In the genomic region with DNA sequence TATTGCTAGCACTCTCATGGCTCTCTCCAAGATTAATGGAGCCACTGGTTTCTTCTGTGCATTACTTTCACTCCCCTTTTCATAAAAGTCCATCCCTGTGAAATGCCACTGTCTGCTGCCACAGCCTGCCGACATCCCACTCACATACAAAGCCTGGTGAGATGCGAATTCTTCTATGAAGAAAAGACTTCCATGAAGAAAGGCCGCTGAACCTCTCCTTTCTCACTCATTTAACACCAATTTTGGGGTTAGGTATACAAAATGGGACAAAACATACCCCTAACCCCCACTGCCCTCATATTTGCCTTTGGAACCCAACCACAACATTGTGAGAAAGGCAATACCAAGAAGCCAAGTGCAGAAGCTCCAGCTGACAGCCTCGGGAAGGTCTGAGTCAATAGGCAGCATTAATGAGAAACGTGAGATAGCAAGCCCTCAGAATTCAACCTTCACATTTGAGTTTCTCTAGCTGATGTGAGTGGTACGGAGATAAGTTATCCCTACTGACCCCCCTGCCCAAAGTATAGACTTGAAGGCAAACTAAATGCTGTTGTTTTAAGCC, we compare ENCODE assay signal across 11 cellular contexts.
A peak's percentile ranks its signal among the peaks of the same experiment; 100 is the strongest.
DNase-seq lines count a peak whose midpoint lies in the region; ATAC-seq, FAIRE-seq and TF ChIP-seq lines count a peak whose summit lies in the region.
"Had no signal": no experiment of that assay in that cellular context is flagged by ENCODE, and none has a peak within 500 bp of the region (broad histone marks: within the 10 kb centered on the region; RNA-seq: fewer than 3 reads in every experiment).

No MANE protein-coding gene starts in this region.

- peaks cover 53% of the 10 kb centered on the region for H3K4me1 Mint-ChIP-seq in stimulated activated effector memory CD8-positive, alpha-beta T cell treated with anti-CD3 and anti-CD28 coated beads, Interleukin-12 subunit alpha, Interleukin-12 subunit beta, amount 100 ng/mL, for 72 hours

- H3K79me2 ChIP-seq in PC-9 (ENCODE audit: low read depth) (no peaks in the 10 kb centered on the region), K562 (ENCODE audit: control insufficient read depth, insufficient read depth, low read length) (no peaks in the 10 kb centered on the region)

- no peaks in the 10 kb centered on the region for H3K9me2 ChIP-seq in PC-9 (ENCODE audit: insufficient read depth)

- TF ChIP-seq CTCF in cardiac muscle cell (IDR thresholded peaks at IDR 0.05; ENCODE audit: low read depth, low read length) = no peak
- TF ChIP-seq CTCF in PC-9 (conservative IDR thresholded peaks at IDR 0.05) = no peak
- no peak for TF ChIP-seq CTCF in K562 (IDR thresholded peaks at IDR 0.05 in 2 of 3, conservative IDR thresholded peaks at IDR 0.05 in 1 of 3; ENCODE audit: insufficient read depth in 2 of 3, low read depth in 1 of 3, low read length in 3 of 3)
- no peak for TF ChIP-seq CTCF in A673 (conservative IDR thresholded peaks at IDR 0.05; ENCODE audit: low read depth, low read length)

- no peak overlapping the region; a peak in 1 of 4 replicates for H3K9ac ChIP-seq in K562 (ENCODE audit: insufficient read depth in 1 of 2, low read depth in 2 of 2, low read length in 2 of 2)

- H2AFZ ChIP-seq in PC-9 (no peak overlapping the region), K562 (ENCODE audit: low read depth, low read length) (no peak overlapping the region)

- H3K9me1 ChIP-seq in K562 (ENCODE audit: control insufficient read depth, insufficient read depth, low read length) = no peaks in the 10 kb centered on the region

- peaks cover 10% of the 10 kb centered on the region for H3K36me3 Mint-ChIP-seq in stimulated activated effector memory CD8-positive, alpha-beta T cell treated with anti-CD3 and anti-CD28 coated beads, Interleukin-12 subunit alpha, Interleukin-12 subunit beta, amount 100 ng/mL, for 72 hours

- peak; percentile 65 for FAIRE-seq in K562 (lab: Jason Lieb, UNC)

- TF ChIP-seq EP300 in K562 (IDR thresholded peaks at IDR 0.05; ENCODE audit: low read length) = no peak

- H3K27ac ChIP-seq in cardiac muscle cell = peak overlapping the region; percentile 59
- peak overlapping the region; percentile 70 for H3K27ac ChIP-seq in PC-9
- H3K27ac ChIP-seq in K562 (ENCODE audit: extremely low read depth, low read depth, low read length) = no peak overlapping the region
- no peak overlapping the region for H3K27ac ChIP-seq in A673 (ENCODE audit: low read depth, low read length, poor library complexity, severe bottlenecking)

- CTCF ChIA-PET in PC-9 (lab: Charles Lee) (no interaction called here), K562 (lab: Yijun Ruan, JAX; ENCODE audit: low intra/inter-chr PET ratio) (no interaction called here), A673 (lab: Charles Lee) (interaction anchor here (0.6 kb wide), 1 partner anchor 274 kb away, joined by 6 read pairs; no protein-coding TSS in a partner anchor)

- in situ Hi-C loops in K562 (cut with MboI) = no loop called here

- H3K36me3 ChIP-seq in cardiac muscle cell (no peaks in the 10 kb centered on the region), PC-9 (ENCODE audit: low read depth) (no peaks in the 10 kb centered on the region), K562 (ENCODE audit: control insufficient read depth, insufficient read depth, low read length) (no peaks in the 10 kb centered on the region), A673 (ENCODE audit: insufficient read depth, low read length, poor library complexity, severe bottlenecking) (no peaks in the 10 kb centered on the region)

- H3K4me1 ChIP-seq in cardiac muscle cell (ENCODE audit: low read depth) (peaks cover 24% of the 10 kb centered on the region), PC-9 (replicated peaks; ENCODE audit: insufficient read depth) (peaks cover 14% of the 10 kb centered on the region), K562 (replicated peaks in 1 of 2; ENCODE audit: control insufficient read depth in 2 of 2, insufficient read depth in 2 of 2, low read length in 2 of 2) (peaks cover 0 to 14% of the 10 kb centered on the region in 2 experiments; a peak in 2 of 5 replicates), A673 (ENCODE audit: insufficient read depth, low read length, poor library complexity, severe bottlenecking) (peaks cover 10% of the 10 kb centered on the region)

- peaks cover 3% of the 10 kb centered on the region; the same call in 1 of the 2 replicates for H3F3A ChIP-seq in PC-9 (ENCODE audit: insufficient read depth, low read depth)

- H3K4me3 Mint-ChIP-seq in stimulated activated effector memory CD8-positive, alpha-beta T cell treated with anti-CD3 and anti-CD28 coated beads, Interleukin-12 subunit alpha, Interleukin-12 subunit beta, amount 100 ng/mL, for 72 hours = peak overlapping the region; percentile 37

- no peaks in the 10 kb centered on the region for H4K20me1 ChIP-seq in PC-9 (ENCODE audit: insufficient read depth)
- no peaks in the 10 kb centered on the region for H4K20me1 ChIP-seq in K562 (replicated peaks; ENCODE audit: control insufficient read depth, insufficient read depth, low read length)

- intact Hi-C loops in left cardiac atrium (cut with DNase I) = no loop called here
- intact Hi-C loops in PC-9 (cut with micrococcal nuclease; ENCODE audit: unreplicated experiment) = no loop called here
- intact Hi-C loops in K562 (cut with micrococcal nuclease) = no loop called here
- intact Hi-C loops in A673 (cut with micrococcal nuclease; ENCODE audit: unreplicated experiment) = no loop called here

- no peaks in the 10 kb centered on the region for H3K9me3 Mint-ChIP-seq in stimulated activated effector memory CD8-positive, alpha-beta T cell treated with anti-CD3 and anti-CD28 coated beads, Interleukin-12 subunit alpha, Interleukin-12 subunit beta, amount 100 ng/mL, for 72 hours

- H3K4me2 ChIP-seq in PC-9 (no peak overlapping the region), K562 (ENCODE audit: insufficient read depth, low read length) (no peak overlapping the region)

- no peaks in the 10 kb centered on the region for H3K9me3 ChIP-seq in cardiac muscle cell (ENCODE audit: low read depth)
- H3K9me3 ChIP-seq in PC-9 (ENCODE audit: insufficient read depth, low read depth) = no peaks in the 10 kb centered on the region
- H3K9me3 ChIP-seq in K562 (replicated peaks; ENCODE audit: control insufficient read depth, insufficient read depth, low read depth, low read length) = no peaks in the 10 kb centered on the region
- H3K9me3 ChIP-seq in A673 (ENCODE audit: low read depth, low read length, poor library complexity, severe bottlenecking) = no peaks in the 10 kb centered on the region

- peak overlapping the region; percentile 74 for H3K27ac Mint-ChIP-seq in stimulated activated effector memory CD8-positive, alpha-beta T cell treated with anti-CD3 and anti-CD28 coated beads, Interleukin-12 subunit alpha, Interleukin-12 subunit beta, amount 100 ng/mL, for 72 hours

- WGBS in K562 (ENCODE audit: insufficient coverage, low coverage, missing lambda C conversion rate) = 40% methylated on average over 5 of the region's 6 CpGs

- no peak for TF ChIP-seq RAD21 in K562 (CRISPR knock-in tag; conservative IDR thresholded peaks at IDR 0.05 in 1 of 2, IDR thresholded peaks at IDR 0.05 in 1 of 2)

- H3K27me3 ChIP-seq in cardiac muscle cell (no peaks in the 10 kb centered on the region), PC-9 (ENCODE audit: insufficient read depth, low read depth) (no peaks in the 10 kb centered on the region), K562 (ENCODE audit: control insufficient read depth in 2 of 2, insufficient read depth in 2 of 2, low read length in 2 of 2) (no peaks in the 10 kb centered on the region), A673 (replicated peaks; ENCODE audit: insufficient read depth, low read depth, low read length, poor library complexity) (no peaks in the 10 kb centered on the region)

- POLR2A ChIA-PET in PC-9 (lab: Charles Lee; ENCODE audit: unreplicated experiment) (no interaction called here), K562 (lab: Yijun Ruan, JAX) (no interaction called here), A673 (lab: Charles Lee; ENCODE audit: low non-redundant PET) (no interaction called here)

- BruUV-seq in PC-9 (replicated peaks; lab: Mats Ljungman, UMichigan) (no TSS peak), K562 (replicated peaks; lab: Mats Ljungman, UMichigan) (no TSS peak), A673 (replicated peaks; lab: Mats Ljungman, UMichigan) (no TSS peak)

- ATAC-seq in left cardiac atrium (no peak), K562 (peak; percentile 62), GM18870 (IDR thresholded peaks at IDR 0.05; ENCODE audit: unreplicated experiment) (no peak)
- ATAC-seq in stimulated activated effector memory CD8-positive, alpha-beta T cell treated with anti-CD3 and anti-CD28 coated beads, Interleukin-12 subunit alpha, Interleukin-12 subunit beta, amount 100 ng/mL, for 72 hours = peak; percentile 36

- no peak for TF ChIP-seq POLR2A in K562 (conservative IDR thresholded peaks at IDR 0.05)

- H3K4me3 ChIP-seq in cardiac muscle cell = no peak overlapping the region
- no peak overlapping the region for H3K4me3 ChIP-seq in PC-9
- no peak overlapping the region for H3K4me3 ChIP-seq in K562
- no peak overlapping the region for H3K4me3 ChIP-seq in A673 (ENCODE audit: low read depth, low read length, poor library complexity, severe bottlenecking)

- DNase-seq in cardiac muscle cell (ENCODE audit: low read depth in 1 of 2, low spot score in 1 of 2) (peak in 1 of 2 donors; percentile 35), left cardiac atrium (no peak), PC-9 (no peak), K562 (ENCODE audit: extremely low read depth in 1 of 4, low spot score in 3 of 4) (peak in 1 of 4 experiments; percentile 19), hippocampal formation (lab: John Stamatoyannopoulos, UW) (no peak), A673 (ENCODE audit: low spot score) (no peak)
- peak in 1 of 2 donors; percentile 72 for DNase-seq in stimulated activated effector memory CD8-positive, alpha-beta T cell treated with anti-CD3 and anti-CD28 coated beads, Interleukin-12 subunit alpha, Interleukin-12 subunit beta, amount 100 ng/mL, for 72 hours (ENCODE audit: low spot score in 2 of 2)
- DNase-seq: AML-193, NCI-H187, NCI-H774 had no signal

TF ChIP-seq in K562, 482 proteins besides CTCF, POLR2A, EP300 and RAD21 (continues in another document):
- no peak for TF ChIP-seq GATAD2A (IDR thresholded peaks at IDR 0.05)
- 0 out of 2 replicates have a peak, but pooled peaks have one; percentile 18 for TF ChIP-seq VEZF1 (CRISPR knock-in tag; IDR thresholded peaks at IDR 0.05)

Comparison
In these comparisons a context has a peak if more than half of its experiments do, and no peak if none do; other contexts are left out.
1. H3K27ac ChIP-seq: peak in cardiac muscle cell (single experiment) and PC-9 (single experiment); none in K562 (single experiment) and A673 (single experiment).
2. ATAC-seq: peak in K562 (single experiment) and stimulated activated effector memory CD8-positive, alpha-beta T cell treated with anti-CD3 and anti-CD28 coated beads, Interleukin-12 subunit alpha, Interleukin-12 subunit beta, amount 100 ng/mL, for 72 hours (single experiment); none in left cardiac atrium (0 of 2) and GM18870 (single experiment).